ENCODE assay signal across 36 cellular contexts in the genomic region with DNA sequence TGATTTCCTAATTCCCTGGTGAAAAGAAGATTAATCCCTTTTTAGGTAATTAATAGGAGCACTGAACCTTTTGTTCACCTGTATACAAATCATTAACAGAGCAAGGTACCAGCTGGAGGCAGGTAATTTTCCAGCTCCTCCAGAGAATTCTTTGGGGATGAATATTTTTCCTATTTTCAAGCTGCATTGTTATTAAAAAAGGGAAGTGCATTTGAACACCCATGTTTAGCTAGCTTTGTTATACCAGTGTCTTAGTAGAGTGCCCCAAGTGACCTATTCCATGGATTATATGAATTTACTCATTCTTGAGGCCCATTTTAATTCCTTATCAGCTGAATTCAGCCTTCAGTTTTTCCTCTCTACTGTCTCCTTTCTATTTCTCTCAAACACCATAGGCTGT.
"Had no signal": no experiment of that assay in that cellular context is flagged by ENCODE, and none has a peak within 500 bp of the region (broad histone marks: within the 10 kb centered on the region; RNA-seq: fewer than 3 reads in every experiment).

No MANE protein-coding gene starts in this region.

- H3K36me3 ChIP-seq: MG63 had no signal

- H3K27me3 ChIP-seq: MG63 had no signal

- DNase-seq: Kasumi-1, MG63, MM.1S, MV-4-11, NCI-H1048, NCI-H1092, NCI-H1092 treated with DMSO at 0.1 percent for 48 hours, NCI-H1105, NCI-H1105 treated with DMSO at 0.1 percent for 48 hours, NCI-H1417, NCI-H1417 treated with DMSO at 0.1 percent for 48 hours, NCI-H1436, NCI-H1436 treated with DMSO at 0.1 percent for 48 hours, NCI-H146, NCI-H1694, NCI-H1694 treated with DMSO at 0.1 percent for 48 hours, NCI-H187, NCI-H187 treated with DMSO at 0.1 percent for 48 hours, NCI-H1930, NCI-H2029, NCI-H2029 treated with DMSO at 0.1 percent for 48 hours, NCI-H2081, NCI-H2081 treated with DMSO at 0.1 percent for 48 hours, NCI-H2107, NCI-H2171, NCI-H2171 treated with DMSO at 0.1 percent for 48 hours, NCI-H2227 treated with DMSO at 0.1 percent for 48 hours, NCI-H226, NCI-H345, NCI-H446, NCI-H446 treated with DMSO at 0.1 percent for 48 hours, NCI-H510A, NCI-H510A treated with DMSO at 0.1 percent for 48 hours, NCI-H524, NCI-H524 treated with DMSO at 0.1 percent for 48 hours, NCI-H526 had no signal

- H3K4me3 ChIP-seq: MG63 had no signal
